In genomic region chr18:26317353-26317865, GRCh38 we compare ENCODE assay signal across 19 cellular contexts.
"Had no signal": no experiment of that assay in that cellular context is flagged by ENCODE, and none has a peak within 500 bp of the region (broad histone marks: within the 10 kb centered on the region; RNA-seq: fewer than 3 reads in every experiment).

No MANE protein-coding gene starts in this region.

- ATAC-seq: activated CD8-positive, alpha-beta T cell treated with anti-CD3 and anti-CD28 coated beads, Interleukin-2, amount 10 ng/mL, durations not matched to agents 7 days and 5 days; stimulated activated naive CD8-positive, alpha-beta T cell treated with anti-CD3 and anti-CD28 coated beads, Interleukin-15, amount 100 ng/mL, for 72 hours; upper lobe of right lung had no signal

- H3K4me1 Mint-ChIP-seq: activated CD4-positive, alpha-beta T cell treated with anti-CD3 and anti-CD28 coated beads, Interleukin-2, amount 10 ng/mL, durations not matched to agents 24 days and 14 days; nephron; stimulated activated naive CD8-positive, alpha-beta T cell treated with anti-CD3 and anti-CD28 coated beads, Interleukin-15, amount 100 ng/mL, for 72 hours had no signal

- H3K4me1 ChIP-seq: left ventricle myocardium inferior, right atrium auricular region, upper lobe of right lung had no signal

- H3K27me3 Mint-ChIP-seq: activated CD4-positive, alpha-beta T cell treated with anti-CD3 and anti-CD28 coated beads, Interleukin-2, amount 10 ng/mL, durations not matched to agents 24 days and 14 days; activated naive CD8-positive, alpha-beta T cell; brain; dendritic cell treated with granulocyte-macrophage colony-stimulating factor and Interleukin-4, amounts not matched to agents 40 ng/mL and 50 ng/mL, for 4 days; progenitor cell of endocrine pancreas; stimulated activated naive CD8-positive, alpha-beta T cell treated with anti-CD3 and anti-CD28 coated beads, Interleukin-15, amount 100 ng/mL, for 72 hours had no signal

- H3K4me3 ChIP-seq: hepatocyte, left ventricle myocardium inferior, right atrium auricular region, upper lobe of right lung had no signal

- H3K4me2 ChIP-seq: hepatocyte had no signal

- H3K27ac ChIP-seq: hepatocyte, left ventricle myocardium inferior, right atrium auricular region, upper lobe of right lung had no signal

- H3K9me3 ChIP-seq: left ventricle myocardium inferior, right atrium auricular region, upper lobe of right lung had no signal

- H3K9me3 Mint-ChIP-seq: activated CD4-positive, alpha-beta T cell treated with anti-CD3 and anti-CD28 coated beads, Interleukin-2, amount 10 ng/mL, durations not matched to agents 24 days and 14 days; dendritic cell treated with granulocyte-macrophage colony-stimulating factor and Interleukin-4, amounts not matched to agents 40 ng/mL and 50 ng/mL, for 4 days; nephron; stimulated activated naive CD8-positive, alpha-beta T cell treated with anti-CD3 and anti-CD28 coated beads, Interleukin-15, amount 100 ng/mL, for 72 hours had no signal

- H3K4me3 Mint-ChIP-seq: activated CD4-positive, alpha-beta T cell treated with anti-CD3 and anti-CD28 coated beads, Interleukin-2, amount 10 ng/mL, durations not matched to agents 24 days and 14 days; activated CD8-positive, alpha-beta T cell treated with anti-CD3 and anti-CD28 coated beads, Interleukin-2, amount 10 ng/mL, durations not matched to agents 7 days and 5 days; activated naive CD8-positive, alpha-beta T cell; brain; dendritic cell treated with granulocyte-macrophage colony-stimulating factor and Interleukin-4, amounts not matched to agents 40 ng/mL and 50 ng/mL, for 4 days; nephron; stimulated activated naive CD8-positive, alpha-beta T cell treated with anti-CD3 and anti-CD28 coated beads, Interleukin-15, amount 100 ng/mL, for 72 hours had no signal

- H2AFZ ChIP-seq: hepatocyte had no signal

- H3K36me3 ChIP-seq: left ventricle myocardium inferior, right atrium auricular region, upper lobe of right lung had no signal

- H3K79me2 ChIP-seq: hepatocyte had no signal

- H3K27ac Mint-ChIP-seq: activated CD4-positive, alpha-beta T cell treated with anti-CD3 and anti-CD28 coated beads, Interleukin-2, amount 10 ng/mL, durations not matched to agents 24 days and 14 days; activated CD8-positive, alpha-beta T cell treated with anti-CD3 and anti-CD28 coated beads, Interleukin-2, amount 10 ng/mL, durations not matched to agents 7 days and 5 days; activated naive CD8-positive, alpha-beta T cell; brain; dendritic cell treated with granulocyte-macrophage colony-stimulating factor and Interleukin-4, amounts not matched to agents 40 ng/mL and 50 ng/mL, for 4 days; nephron; progenitor cell of endocrine pancreas; stimulated activated naive CD8-positive, alpha-beta T cell treated with anti-CD3 and anti-CD28 coated beads, Interleukin-15, amount 100 ng/mL, for 72 hours had no signal

- H3K27me3 ChIP-seq: hepatocyte, right atrium auricular region, upper lobe of right lung had no signal

- DNase-seq: activated CD4-positive, alpha-beta T cell treated with anti-CD3 and anti-CD28 coated beads, Interleukin-2, amount 10 ng/mL, durations not matched to agents 24 days and 14 days; activated CD4-positive, CD25-positive, alpha-beta regulatory T cell; activated CD8-positive, alpha-beta memory T cell treated with anti-CD3 and anti-CD28 coated beads, Interleukin-2, amount 50 U/mL, for 4 hours; activated CD8-positive, alpha-beta T cell treated with anti-CD3 and anti-CD28 coated beads, Interleukin-2, amount 10 ng/mL, durations not matched to agents 7 days and 5 days; activated effector memory CD4-positive, alpha-beta T cell treated with anti-CD3 and anti-CD28 coated beads, Interleukin-2, amount 50 U/mL, for 16 hours; activated T-cell treated with anti-CD3 and anti-CD28 coated beads, Interleukin-2, amount 50 U/mL, for 48 hours; effector memory CD4-positive, alpha-beta T cell; left ventricle myocardium inferior; mesendoderm; nucleus accumbens; stimulated activated naive CD8-positive, alpha-beta T cell treated with anti-CD3 and anti-CD28 coated beads, Interleukin-15, amount 100 ng/mL, for 72 hours; upper lobe of right lung had no signal
